1 cellular context compared by ENCODE assay signal in the genomic region with DNA sequence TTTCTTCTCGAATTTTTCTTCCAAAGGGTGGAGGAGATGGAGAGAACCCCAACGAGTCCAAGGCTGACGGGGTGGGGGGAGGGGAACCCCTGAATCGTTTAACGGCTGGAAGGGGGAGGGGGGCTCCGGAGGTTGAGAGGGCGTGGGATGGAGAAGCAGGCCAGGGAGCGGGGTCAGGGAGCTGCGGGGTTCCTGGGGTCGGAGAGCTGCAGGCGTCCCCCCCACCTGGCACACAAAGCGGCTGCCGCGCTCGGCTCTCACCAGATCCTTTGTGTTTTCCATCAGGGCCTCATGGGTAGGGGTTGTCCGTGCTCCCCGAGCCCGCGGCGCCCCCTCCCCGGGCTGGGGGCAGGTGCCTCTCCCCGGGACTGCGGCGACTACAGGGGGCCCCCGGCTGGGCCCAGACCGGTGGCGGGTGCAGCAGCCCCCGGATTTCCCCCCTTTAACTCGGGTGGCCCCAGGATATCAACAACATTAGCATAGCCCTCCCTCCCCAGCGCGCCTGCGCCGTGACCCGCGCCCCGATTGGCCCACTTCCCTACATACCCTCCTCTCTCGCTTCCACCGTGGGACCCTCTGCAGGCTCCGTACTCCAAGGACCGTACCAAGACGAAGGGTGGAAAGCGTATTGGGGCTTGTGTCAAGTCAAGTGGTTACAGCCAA.
A peak's percentile ranks its signal among the peaks of the same experiment; 100 is the strongest.
TF ChIP-seq lines count a peak whose summit lies in the region.

A gene (minus strand): TSS at position 476 of the 663 bp plus-strand sequence. CDS start 34,888 bp downstream, outside the sequence.

TF ChIP-seq in HepG2, 621 proteins besides CTCF, POLR2A, EP300 and RAD21 (continued from another document and continues in another):
- TF ChIP-seq, protein P1, sequence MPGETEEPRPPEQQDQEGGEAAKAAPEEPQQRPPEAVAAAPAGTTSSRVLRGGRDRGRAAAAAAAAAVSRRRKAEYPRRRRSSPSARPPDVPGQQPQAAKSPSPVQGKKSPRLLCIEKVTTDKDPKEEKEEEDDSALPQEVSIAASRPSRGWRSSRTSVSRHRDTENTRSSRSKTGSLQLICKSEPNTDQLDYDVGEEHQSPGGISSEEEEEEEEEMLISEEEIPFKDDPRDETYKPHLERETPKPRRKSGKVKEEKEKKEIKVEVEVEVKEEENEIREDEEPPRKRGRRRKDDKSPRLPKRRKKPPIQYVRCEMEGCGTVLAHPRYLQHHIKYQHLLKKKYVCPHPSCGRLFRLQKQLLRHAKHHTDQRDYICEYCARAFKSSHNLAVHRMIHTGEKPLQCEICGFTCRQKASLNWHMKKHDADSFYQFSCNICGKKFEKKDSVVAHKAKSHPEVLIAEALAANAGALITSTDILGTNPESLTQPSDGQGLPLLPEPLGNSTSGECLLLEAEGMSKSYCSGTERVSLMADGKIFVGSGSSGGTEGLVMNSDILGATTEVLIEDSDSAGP (CRISPR knock-in tag; IDR thresholded peaks at IDR 0.05; ENCODE audit: borderline replicate concordance) = no peak
- no peak for TF ChIP-seq DPF2 (CRISPR knock-in tag; IDR thresholded peaks at IDR 0.05; ENCODE audit: borderline replicate concordance, low read depth)
- no peak for TF ChIP-seq ZBTB3 (CRISPR knock-in tag; IDR thresholded peaks at IDR 0.05; ENCODE audit: borderline replicate concordance, low read depth)
- TF ChIP-seq SP1 (IDR thresholded peaks at IDR 0.05) = no peak
- no peak; the same call in 1 of the 2 replicates for TF ChIP-seq SP1 (CRISPR knock-in tag; IDR thresholded peaks at IDR 0.05)
- no peak for TF ChIP-seq ATF7-NPFF (CRISPR knock-in tag; IDR thresholded peaks at IDR 0.05; ENCODE audit: low read depth)
- TF ChIP-seq ZNF816 (CRISPR knock-in tag; IDR thresholded peaks at IDR 0.05; ENCODE audit: borderline replicate concordance) = no peak
- TF ChIP-seq ZNF333 (CRISPR knock-in tag; IDR thresholded peaks at IDR 0.05; ENCODE audit: borderline replicate concordance) = 0 out of 2 replicates have a peak, but pooled peaks have one; percentile 28
- no peak for TF ChIP-seq ZFP62 (CRISPR knock-in tag; IDR thresholded peaks at IDR 0.05)
- TF ChIP-seq, protein P2, sequence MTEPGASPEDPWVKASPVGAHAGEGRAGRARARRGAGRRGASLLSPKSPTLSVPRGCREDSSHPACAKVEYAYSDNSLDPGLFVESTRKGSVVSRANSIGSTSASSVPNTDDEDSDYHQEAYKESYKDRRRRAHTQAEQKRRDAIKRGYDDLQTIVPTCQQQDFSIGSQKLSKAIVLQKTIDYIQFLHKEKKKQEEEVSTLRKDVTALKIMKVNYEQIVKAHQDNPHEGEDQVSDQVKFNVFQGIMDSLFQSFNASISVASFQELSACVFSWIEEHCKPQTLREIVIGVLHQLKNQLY (CRISPR knock-in tag; IDR thresholded peaks at IDR 0.05) = no peak
- no peak for TF ChIP-seq ZFY (CRISPR knock-in tag; IDR thresholded peaks at IDR 0.05)
- no peak; the same call in 1 of the 2 replicates for TF ChIP-seq MED1 (CRISPR knock-in tag; IDR thresholded peaks at IDR 0.05)
- no peak for TF ChIP-seq ETV6 (CRISPR knock-in tag; conservative IDR thresholded peaks at IDR 0.05)
- TF ChIP-seq, protein P3, sequence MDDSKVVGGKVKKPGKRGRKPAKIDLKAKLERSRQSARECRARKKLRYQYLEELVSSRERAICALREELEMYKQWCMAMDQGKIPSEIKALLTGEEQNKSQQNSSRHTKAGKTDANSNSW (CRISPR knock-in tag; IDR thresholded peaks at IDR 0.05; ENCODE audit: borderline replicate concordance) = peak; percentile 19; the same call in 1 of the 2 replicates
- TF ChIP-seq, protein P4, sequence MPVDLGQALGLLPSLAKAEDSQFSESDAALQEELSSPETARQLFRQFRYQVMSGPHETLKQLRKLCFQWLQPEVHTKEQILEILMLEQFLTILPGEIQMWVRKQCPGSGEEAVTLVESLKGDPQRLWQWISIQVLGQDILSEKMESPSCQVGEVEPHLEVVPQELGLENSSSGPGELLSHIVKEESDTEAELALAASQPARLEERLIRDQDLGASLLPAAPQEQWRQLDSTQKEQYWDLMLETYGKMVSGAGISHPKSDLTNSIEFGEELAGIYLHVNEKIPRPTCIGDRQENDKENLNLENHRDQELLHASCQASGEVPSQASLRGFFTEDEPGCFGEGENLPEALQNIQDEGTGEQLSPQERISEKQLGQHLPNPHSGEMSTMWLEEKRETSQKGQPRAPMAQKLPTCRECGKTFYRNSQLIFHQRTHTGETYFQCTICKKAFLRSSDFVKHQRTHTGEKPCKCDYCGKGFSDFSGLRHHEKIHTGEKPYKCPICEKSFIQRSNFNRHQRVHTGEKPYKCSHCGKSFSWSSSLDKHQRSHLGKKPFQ (CRISPR knock-in tag; IDR thresholded peaks at IDR 0.05; ENCODE audit: insufficient replicate concordance) = no peak
- TF ChIP-seq GTF2F1 (IDR thresholded peaks at IDR 0.05; ENCODE audit: low read length) = no peak
- TF ChIP-seq NR3C1 (CRISPR knock-in tag; IDR thresholded peaks at IDR 0.05) = no peak
- no peak for TF ChIP-seq HES4 (CRISPR knock-in tag; IDR thresholded peaks at IDR 0.05; ENCODE audit: borderline replicate concordance)
- TF ChIP-seq, protein P5, sequence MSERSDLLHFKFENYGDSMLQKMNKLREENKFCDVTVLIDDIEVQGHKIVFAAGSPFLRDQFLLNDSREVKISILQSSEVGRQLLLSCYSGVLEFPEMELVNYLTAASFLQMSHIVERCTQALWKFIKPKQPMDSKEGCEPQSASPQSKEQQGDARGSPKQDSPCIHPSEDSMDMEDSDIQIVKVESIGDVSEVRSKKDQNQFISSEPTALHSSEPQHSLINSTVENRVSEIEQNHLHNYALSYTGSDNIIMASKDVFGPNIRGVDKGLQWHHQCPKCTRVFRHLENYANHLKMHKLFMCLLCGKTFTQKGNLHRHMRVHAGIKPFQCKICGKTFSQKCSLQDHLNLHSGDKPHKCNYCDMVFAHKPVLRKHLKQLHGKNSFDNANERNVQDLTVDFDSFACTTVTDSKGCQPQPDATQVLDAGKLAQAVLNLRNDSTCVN (CRISPR knock-in tag; IDR thresholded peaks at IDR 0.05; ENCODE audit: borderline replicate concordance) = no peak; the same call in none of the 2 replicates
- TF ChIP-seq SMAD9 (CRISPR knock-in tag; IDR thresholded peaks at IDR 0.05) = 0 out of 2 replicates have a peak, but pooled peaks have one; percentile 61
- TF ChIP-seq ZBTB7B (CRISPR knock-in tag; IDR thresholded peaks at IDR 0.05) = peak; percentile 30; the same call in 1 of the 2 replicates
- TF ChIP-seq, protein P6, sequence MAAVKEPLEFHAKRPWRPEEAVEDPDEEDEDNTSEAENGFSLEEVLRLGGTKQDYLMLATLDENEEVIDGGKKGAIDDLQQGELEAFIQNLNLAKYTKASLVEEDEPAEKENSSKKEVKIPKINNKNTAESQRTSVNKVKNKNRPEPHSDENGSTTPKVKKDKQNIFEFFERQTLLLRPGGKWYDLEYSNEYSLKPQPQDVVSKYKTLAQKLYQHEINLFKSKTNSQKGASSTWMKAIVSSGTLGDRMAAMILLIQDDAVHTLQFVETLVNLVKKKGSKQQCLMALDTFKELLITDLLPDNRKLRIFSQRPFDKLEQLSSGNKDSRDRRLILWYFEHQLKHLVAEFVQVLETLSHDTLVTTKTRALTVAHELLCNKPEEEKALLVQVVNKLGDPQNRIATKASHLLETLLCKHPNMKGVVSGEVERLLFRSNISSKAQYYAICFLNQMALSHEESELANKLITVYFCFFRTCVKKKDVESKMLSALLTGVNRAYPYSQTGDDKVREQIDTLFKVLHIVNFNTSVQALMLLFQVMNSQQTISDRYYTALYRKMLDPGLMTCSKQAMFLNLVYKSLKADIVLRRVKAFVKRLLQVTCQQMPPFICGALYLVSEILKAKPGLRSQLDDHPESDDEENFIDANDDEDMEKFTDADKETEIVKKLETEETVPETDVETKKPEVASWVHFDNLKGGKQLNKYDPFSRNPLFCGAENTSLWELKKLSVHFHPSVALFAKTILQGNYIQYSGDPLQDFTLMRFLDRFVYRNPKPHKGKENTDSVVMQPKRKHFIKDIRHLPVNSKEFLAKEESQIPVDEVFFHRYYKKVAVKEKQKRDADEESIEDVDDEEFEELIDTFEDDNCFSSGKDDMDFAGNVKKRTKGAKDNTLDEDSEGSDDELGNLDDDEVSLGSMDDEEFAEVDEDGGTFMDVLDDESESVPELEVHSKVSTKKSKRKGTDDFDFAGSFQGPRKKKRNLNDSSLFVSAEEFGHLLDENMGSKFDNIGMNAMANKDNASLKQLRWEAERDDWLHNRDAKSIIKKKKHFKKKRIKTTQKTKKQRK (IDR thresholded peaks at IDR 0.05; ENCODE audit: low read length) = no peak
- TF ChIP-seq PHF8 (CRISPR knock-in tag; IDR thresholded peaks at IDR 0.05) = no peak
- peak; percentile 63; the same call in 1 of the 2 replicates for TF ChIP-seq SALL2 (CRISPR knock-in tag; IDR thresholded peaks at IDR 0.05)
- TF ChIP-seq MATR3 (CRISPR knock-in tag; IDR thresholded peaks at IDR 0.05) = 0 out of 2 replicates have a peak, but pooled peaks have one; percentile 43
- TF ChIP-seq KLF12 (CRISPR knock-in tag; IDR thresholded peaks at IDR 0.05; ENCODE audit: borderline replicate concordance) = no peak
- no peak for TF ChIP-seq ZNF549 (CRISPR knock-in tag; IDR thresholded peaks at IDR 0.05)
- TF ChIP-seq ZBTB38 (CRISPR knock-in tag; IDR thresholded peaks at IDR 0.05) = no peak
- 0 out of 2 replicates have a peak, but pooled peaks have one; percentile 3 for TF ChIP-seq SALL1 (CRISPR knock-in tag; IDR thresholded peaks at IDR 0.05)
- TF ChIP-seq ZNF616 (CRISPR knock-in tag; IDR thresholded peaks at IDR 0.05; ENCODE audit: low read depth) = no peak
- TF ChIP-seq, protein P7, sequence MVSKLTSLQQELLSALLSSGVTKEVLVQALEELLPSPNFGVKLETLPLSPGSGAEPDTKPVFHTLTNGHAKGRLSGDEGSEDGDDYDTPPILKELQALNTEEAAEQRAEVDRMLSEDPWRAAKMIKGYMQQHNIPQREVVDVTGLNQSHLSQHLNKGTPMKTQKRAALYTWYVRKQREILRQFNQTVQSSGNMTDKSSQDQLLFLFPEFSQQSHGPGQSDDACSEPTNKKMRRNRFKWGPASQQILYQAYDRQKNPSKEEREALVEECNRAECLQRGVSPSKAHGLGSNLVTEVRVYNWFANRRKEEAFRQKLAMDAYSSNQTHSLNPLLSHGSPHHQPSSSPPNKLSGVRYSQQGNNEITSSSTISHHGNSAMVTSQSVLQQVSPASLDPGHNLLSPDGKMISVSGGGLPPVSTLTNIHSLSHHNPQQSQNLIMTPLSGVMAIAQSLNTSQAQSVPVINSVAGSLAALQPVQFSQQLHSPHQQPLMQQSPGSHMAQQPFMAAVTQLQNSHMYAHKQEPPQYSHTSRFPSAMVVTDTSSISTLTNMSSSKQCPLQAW (CRISPR knock-in tag; IDR thresholded peaks at IDR 0.05) = no peak; the same call in 1 of the 2 replicates
- TF ChIP-seq, protein P8, sequence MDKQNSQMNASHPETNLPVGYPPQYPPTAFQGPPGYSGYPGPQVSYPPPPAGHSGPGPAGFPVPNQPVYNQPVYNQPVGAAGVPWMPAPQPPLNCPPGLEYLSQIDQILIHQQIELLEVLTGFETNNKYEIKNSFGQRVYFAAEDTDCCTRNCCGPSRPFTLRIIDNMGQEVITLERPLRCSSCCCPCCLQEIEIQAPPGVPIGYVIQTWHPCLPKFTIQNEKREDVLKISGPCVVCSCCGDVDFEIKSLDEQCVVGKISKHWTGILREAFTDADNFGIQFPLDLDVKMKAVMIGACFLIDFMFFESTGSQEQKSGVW (CRISPR knock-in tag; IDR thresholded peaks at IDR 0.05; ENCODE audit: borderline replicate concordance) = no peak
- TF ChIP-seq, protein P9, sequence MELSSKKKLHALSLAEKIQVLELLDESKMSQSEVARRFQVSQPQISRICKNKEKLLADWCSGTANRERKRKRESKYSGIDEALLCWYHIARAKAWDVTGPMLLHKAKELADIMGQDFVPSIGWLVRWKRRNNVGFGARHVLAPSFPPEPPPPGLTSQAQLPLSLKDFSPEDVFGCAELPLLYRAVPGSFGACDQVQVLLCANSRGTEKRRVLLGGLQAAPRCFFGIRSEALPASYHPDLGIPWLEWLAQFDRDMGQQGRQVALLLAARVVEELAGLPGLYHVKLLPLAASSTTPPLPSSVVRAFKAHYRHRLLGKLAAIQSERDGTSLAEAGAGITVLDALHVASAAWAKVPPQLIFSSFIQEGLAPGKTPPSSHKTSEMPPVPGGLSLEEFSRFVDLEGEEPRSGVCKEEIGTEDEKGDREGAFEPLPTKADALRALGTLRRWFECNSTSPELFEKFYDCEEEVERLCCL (CRISPR knock-in tag; IDR thresholded peaks at IDR 0.05; ENCODE audit: borderline replicate concordance) = no peak
- TF ChIP-seq MXI1 (IDR thresholded peaks at IDR 0.05; ENCODE audit: borderline replicate concordance, low read depth, low read length) = no peak
- TF ChIP-seq, protein P10, sequence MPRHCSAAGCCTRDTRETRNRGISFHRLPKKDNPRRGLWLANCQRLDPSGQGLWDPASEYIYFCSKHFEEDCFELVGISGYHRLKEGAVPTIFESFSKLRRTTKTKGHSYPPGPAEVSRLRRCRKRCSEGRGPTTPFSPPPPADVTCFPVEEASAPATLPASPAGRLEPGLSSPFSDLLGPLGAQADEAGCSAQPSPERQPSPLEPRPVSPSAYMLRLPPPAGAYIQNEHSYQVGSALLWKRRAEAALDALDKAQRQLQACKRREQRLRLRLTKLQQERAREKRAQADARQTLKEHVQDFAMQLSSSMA (CRISPR knock-in tag; IDR thresholded peaks at IDR 0.05) = no peak
- TF ChIP-seq, protein P11, sequence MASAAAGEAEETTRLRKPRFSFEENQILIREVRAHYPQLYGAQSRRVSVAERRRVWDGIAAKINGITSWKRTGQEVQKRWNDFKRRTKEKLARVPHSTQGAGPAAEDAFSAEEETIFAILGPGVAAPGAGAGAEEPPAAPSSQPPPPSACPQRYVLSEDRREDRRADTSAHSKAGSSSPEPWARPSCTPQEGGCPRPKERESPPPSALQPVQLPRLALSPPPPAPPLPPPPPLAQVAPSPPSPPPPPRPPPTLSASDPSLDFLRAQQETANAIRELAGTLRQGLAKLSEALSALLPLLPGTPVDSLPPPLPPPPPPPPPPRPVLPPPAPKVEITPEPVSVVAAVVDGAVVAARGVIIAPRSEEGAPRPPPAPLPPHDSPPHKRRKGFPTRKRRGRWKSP (CRISPR knock-in tag; IDR thresholded peaks at IDR 0.05) = no peak
- TF ChIP-seq SMAD1 (CRISPR knock-in tag; IDR thresholded peaks at IDR 0.05; ENCODE audit: borderline replicate concordance, low read depth) = no peak; the same call in 1 of the 2 replicates
- TF ChIP-seq, protein P12, sequence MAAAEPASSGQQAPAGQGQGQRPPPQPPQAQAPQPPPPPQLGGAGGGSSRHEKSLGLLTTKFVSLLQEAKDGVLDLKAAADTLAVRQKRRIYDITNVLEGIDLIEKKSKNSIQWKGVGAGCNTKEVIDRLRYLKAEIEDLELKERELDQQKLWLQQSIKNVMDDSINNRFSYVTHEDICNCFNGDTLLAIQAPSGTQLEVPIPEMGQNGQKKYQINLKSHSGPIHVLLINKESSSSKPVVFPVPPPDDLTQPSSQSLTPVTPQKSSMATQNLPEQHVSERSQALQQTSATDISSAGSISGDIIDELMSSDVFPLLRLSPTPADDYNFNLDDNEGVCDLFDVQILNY (CRISPR knock-in tag; conservative IDR thresholded peaks at IDR 0.05) = no peak
- TF ChIP-seq SOX6 (IDR thresholded peaks at IDR 0.05) = no peak
- TF ChIP-seq SOX6 (CRISPR knock-in tag; IDR thresholded peaks at IDR 0.05) = no peak
- TF ChIP-seq FOSL1 (CRISPR knock-in tag; IDR thresholded peaks at IDR 0.05; ENCODE audit: borderline replicate concordance) = no peak
- TF ChIP-seq ZNF343 (CRISPR knock-in tag; IDR thresholded peaks at IDR 0.05) = no peak
